Comparison of ENCODE assay signal across 8 cellular contexts in genomic region chr5:157855404-157855994, GRCh38. TPM values are rescaled to one million over a fixed set of nuclear protein-coding genes. Genes with fewer than 3 reads are reported as not detected.
DNase-seq lines count a peak whose midpoint lies in the region; ATAC-seq and TF ChIP-seq lines count a peak whose summit lies in the region.

No MANE protein-coding gene starts in this region.

- no peaks in the 10 kb centered on the region for H3K36me3 ChIP-seq in gastrocnemius medialis

- peaks cover 67% of the 10 kb centered on the region for H3K4me1 Mint-ChIP-seq in activated naive CD8-positive, alpha-beta T cell treated with anti-CD3 and anti-CD28 coated beads, Interleukin-2, amount 50 U/mL, for 24 hours

- peaks cover 21% of the 10 kb centered on the region for H3K36me3 Mint-ChIP-seq in activated naive CD8-positive, alpha-beta T cell treated with anti-CD3 and anti-CD28 coated beads, Interleukin-2, amount 50 U/mL, for 24 hours (ENCODE audit: low read depth)

- ATAC-seq in activated naive CD8-positive, alpha-beta T cell treated with anti-CD3 and anti-CD28 coated beads, Interleukin-2, amount 50 U/mL, for 24 hours: no peak
- ATAC-seq in left ventricle myocardium superior: peak; percentile 63
- ATAC-seq in gastrocnemius medialis: no peak
- no peak for ATAC-seq in GM19023 (IDR thresholded peaks at IDR 0.05; ENCODE audit: unreplicated experiment)
- ATAC-seq in GM18858 (IDR thresholded peaks at IDR 0.05; ENCODE audit: unreplicated experiment): no peak

- in situ Hi-C loops in gastrocnemius medialis (cut with MboI; ENCODE audit: low sequenced_read_pairs in 4 of 4): no loop called here

- intact Hi-C loops in left ventricle myocardium superior (cut with micrococcal nuclease) (no loop called here), gastrocnemius medialis (cut with DNase I; ENCODE audit: low total_unique reads) (loop anchor here (2.0 to 5.0 kb wide), 2 partner anchors 93 to 713 kb away; partner anchors contain the start of gene MED7)

- H3K27me3 Mint-ChIP-seq in activated naive CD8-positive, alpha-beta T cell treated with anti-CD3 and anti-CD28 coated beads, Interleukin-2, amount 50 U/mL, for 24 hours: no peaks in the 10 kb centered on the region

- no peaks in the 10 kb centered on the region for H3K27me3 ChIP-seq in AG04450 (ENCODE audit: control insufficient read depth, insufficient read depth, low read length)
- H3K27me3 ChIP-seq in gastrocnemius medialis: no peaks in the 10 kb centered on the region

- no peaks in the 10 kb centered on the region for H3K9me3 Mint-ChIP-seq in activated naive CD8-positive, alpha-beta T cell treated with anti-CD3 and anti-CD28 coated beads, Interleukin-2, amount 50 U/mL, for 24 hours

- POLR2A ChIA-PET in AG04450 (lab: Yijun Ruan, JAX): interaction anchor here (0.6 to 0.7 kb wide), 2 partner anchors 44 to 71 kb away, joined by 3 to 5 read pairs; no protein-coding TSS in a partner anchor

- TF ChIP-seq CTCF in AG04450 (IDR thresholded peaks at IDR 0.05; ENCODE audit: low read depth, low read length): peak; percentile 76
- peak in 4 of 5 experiments; percentile 38 to 55 (median 52) for TF ChIP-seq CTCF in gastrocnemius medialis (IDR thresholded peaks at IDR 0.05 in 4 of 5, conservative IDR thresholded peaks at IDR 0.05 in 1 of 5)

- DNase-seq in AG04450 (ENCODE audit: low read depth, low spot score) (peak; percentile 34), ELF-1 (ENCODE audit: low read depth, low spot score) (peak; percentile 85), NCI-H2227 treated with DMSO at 0.1 percent for 48 hours (lab: John Stamatoyannopoulos, UW) (peak; percentile 26), left ventricle myocardium superior (no peak), gastrocnemius medialis (peak in 1 of 2 donors; percentile 24)
- peak; percentile 13 for DNase-seq in activated naive CD8-positive, alpha-beta T cell treated with anti-CD3 and anti-CD28 coated beads, Interleukin-2, amount 50 U/mL, for 24 hours

- no peaks in the 10 kb centered on the region; the same call in 1 of the 2 replicates for H3K9me3 ChIP-seq in AG04450 (ENCODE audit: control insufficient read depth, insufficient read depth, low read length)
- no peaks in the 10 kb centered on the region for H3K9me3 ChIP-seq in gastrocnemius medialis

- peaks cover 16 to 29% of the 10 kb centered on the region in 2 donors for H3K4me1 ChIP-seq in gastrocnemius medialis

- H3K4me3 ChIP-seq in AG04450 (ENCODE audit: low read depth, low read length) (no peak overlapping the region), gastrocnemius medialis (no peak overlapping the region)

- H3K27ac Mint-ChIP-seq in activated naive CD8-positive, alpha-beta T cell treated with anti-CD3 and anti-CD28 coated beads, Interleukin-2, amount 50 U/mL, for 24 hours: no peak overlapping the region

- H3K27ac ChIP-seq in AG04450 (ENCODE audit: low read depth, low read length) (no peak overlapping the region), gastrocnemius medialis (no peak overlapping the region)

- CTCF ChIA-PET in AG04450 (lab: Charles Lee): interaction anchor here (0.6 to 3.8 kb wide), 30 partner anchors 9 to 320 kb away, joined by 3 to 52 read pairs (median 6); no protein-coding TSS in a partner anchor

- peak overlapping the region; percentile 30 for H3K4me3 Mint-ChIP-seq in activated naive CD8-positive, alpha-beta T cell treated with anti-CD3 and anti-CD28 coated beads, Interleukin-2, amount 50 U/mL, for 24 hours

- TF ChIP-seq POLR2A in gastrocnemius medialis (IDR thresholded peaks at IDR 0.05): no peak

RNA-seq across cellular contexts. Expression of gene CLINT1, which starts 3.4 kb away (rescaled TPM):
- polyA plus RNA-seq in AG04450 (2011; rRNA removed): 103 and 107 TPM in 2 replicates
- 186 and 234 TPM in 2 replicates for polyA minus RNA-seq in AG04450 (2011; rRNA and poly(A)+ RNA removed)
- total RNA-seq in left ventricle myocardium superior (51.9 TPM), gastrocnemius medialis (100 to 1,000 TPM in 1 of 4 donors, 10 to 100 TPM in 3; 77.4 to 124 (median 85.5) TPM)
